In genomic region chr2:214853906-214854305, GRCh38 we compare ENCODE assay signal across 1 cellular context.
A peak's percentile ranks its signal among the peaks of the same experiment; 100 is the strongest.
TF ChIP-seq lines count a peak whose summit lies in the region.

No MANE protein-coding gene starts in this region.

TF ChIP-seq in HepG2, 621 proteins besides CTCF, POLR2A, EP300 and RAD21 (continued from another document and continues in another):
- TF ChIP-seq, protein P1, sequence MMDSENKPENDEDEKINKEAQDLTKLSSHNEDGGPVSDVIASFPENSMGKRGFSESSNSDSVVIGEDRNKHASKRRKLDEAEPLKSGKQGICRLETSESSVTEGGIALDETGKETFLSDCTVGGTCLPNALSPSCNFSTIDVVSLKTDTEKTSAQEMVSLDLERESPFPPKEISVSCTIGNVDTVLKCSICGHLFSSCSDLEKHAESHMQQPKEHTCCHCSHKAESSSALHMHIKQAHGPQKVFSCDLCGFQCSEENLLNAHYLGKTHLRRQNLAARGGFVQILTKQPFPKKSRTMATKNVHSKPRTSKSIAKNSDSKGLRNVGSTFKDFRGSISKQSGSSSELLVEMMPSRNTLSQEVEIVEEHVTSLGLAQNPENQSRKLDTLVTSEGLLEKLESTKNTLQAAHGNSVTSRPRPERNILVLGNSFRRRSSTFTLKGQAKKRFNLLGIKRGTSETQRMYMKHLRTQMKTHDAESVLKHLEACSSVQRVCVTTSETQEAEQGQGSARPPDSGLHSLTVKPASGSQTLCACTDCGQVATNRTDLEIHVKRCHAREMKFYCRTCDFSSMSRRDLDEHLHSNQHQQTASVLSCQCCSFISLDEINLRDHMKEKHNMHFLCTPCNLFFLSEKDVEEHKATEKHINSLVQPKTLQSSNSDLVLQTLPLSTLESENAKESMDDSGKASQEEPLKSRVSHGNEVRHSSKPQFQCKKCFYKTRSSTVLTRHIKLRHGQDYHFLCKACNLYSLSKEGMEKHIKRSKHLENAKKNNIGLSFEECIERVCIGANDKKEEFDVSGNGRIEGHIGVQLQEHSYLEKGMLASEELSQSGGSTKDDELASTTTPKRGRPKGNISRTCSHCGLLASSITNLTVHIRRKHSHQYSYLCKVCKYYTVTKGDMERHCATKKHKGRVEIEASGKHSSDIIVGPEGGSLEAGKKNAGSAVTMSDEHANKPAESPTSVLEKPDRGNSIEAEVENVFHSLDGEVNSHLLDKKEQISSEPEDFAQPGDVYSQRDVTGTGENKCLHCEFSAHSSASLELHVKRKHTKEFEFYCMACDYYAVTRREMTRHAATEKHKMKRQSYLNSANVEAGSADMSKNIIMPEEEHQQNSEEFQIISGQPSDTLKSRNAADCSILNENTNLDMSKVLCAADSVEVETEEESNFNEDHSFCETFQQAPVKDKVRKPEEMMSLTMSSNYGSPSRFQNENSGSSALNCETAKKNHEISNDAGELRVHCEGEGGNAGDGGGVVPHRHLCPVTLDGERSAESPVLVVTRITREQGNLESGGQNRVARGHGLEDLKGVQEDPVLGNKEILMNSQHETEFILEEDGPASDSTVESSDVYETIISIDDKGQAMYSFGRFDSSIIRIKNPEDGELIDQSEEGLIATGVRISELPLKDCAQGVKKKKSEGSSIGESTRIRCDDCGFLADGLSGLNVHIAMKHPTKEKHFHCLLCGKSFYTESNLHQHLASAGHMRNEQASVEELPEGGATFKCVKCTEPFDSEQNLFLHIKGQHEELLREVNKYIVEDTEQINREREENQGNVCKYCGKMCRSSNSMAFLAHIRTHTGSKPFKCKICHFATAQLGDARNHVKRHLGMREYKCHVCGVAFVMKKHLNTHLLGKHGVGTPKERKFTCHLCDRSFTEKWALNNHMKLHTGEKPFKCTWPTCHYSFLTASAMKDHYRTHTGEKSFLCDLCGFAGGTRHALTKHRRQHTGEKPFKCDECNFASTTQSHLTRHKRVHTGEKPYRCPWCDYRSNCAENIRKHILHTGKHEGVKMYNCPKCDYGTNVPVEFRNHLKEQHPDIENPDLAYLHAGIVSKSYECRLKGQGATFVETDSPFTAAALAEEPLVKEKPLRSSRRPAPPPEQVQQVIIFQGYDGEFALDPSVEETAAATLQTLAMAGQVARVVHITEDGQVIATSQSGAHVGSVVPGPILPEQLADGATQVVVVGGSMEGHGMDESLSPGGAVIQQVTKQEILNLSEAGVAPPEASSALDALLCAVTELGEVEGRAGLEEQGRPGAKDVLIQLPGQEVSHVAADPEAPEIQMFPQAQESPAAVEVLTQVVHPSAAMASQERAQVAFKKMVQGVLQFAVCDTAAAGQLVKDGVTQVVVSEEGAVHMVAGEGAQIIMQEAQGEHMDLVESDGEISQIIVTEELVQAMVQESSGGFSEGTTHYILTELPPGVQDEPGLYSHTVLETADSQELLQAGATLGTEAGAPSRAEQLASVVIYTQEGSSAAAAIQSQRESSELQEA (CRISPR knock-in tag; IDR thresholded peaks at IDR 0.05; ENCODE audit: not compliant biosample characterization), result no peak
- TF ChIP-seq ZNF282 (IDR thresholded peaks at IDR 0.05; ENCODE audit: partially characterized antibody), result no peak
- TF ChIP-seq GATA4 (IDR thresholded peaks at IDR 0.05; ENCODE audit: borderline replicate concordance, low read depth), result no peak
- TF ChIP-seq, protein P2, sequence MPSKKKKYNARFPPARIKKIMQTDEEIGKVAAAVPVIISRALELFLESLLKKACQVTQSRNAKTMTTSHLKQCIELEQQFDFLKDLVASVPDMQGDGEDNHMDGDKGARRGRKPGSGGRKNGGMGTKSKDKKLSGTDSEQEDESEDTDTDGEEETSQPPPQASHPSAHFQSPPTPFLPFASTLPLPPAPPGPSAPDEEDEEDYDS (CRISPR knock-in tag; IDR thresholded peaks at IDR 0.05), result peak; percentile 65
- no peak for TF ChIP-seq FIP1L1 (IDR thresholded peaks at IDR 0.05; ENCODE audit: borderline replicate concordance, insufficient read depth, low read depth, low read length)
- no peak for TF ChIP-seq ZNF768 (CRISPR knock-in tag; IDR thresholded peaks at IDR 0.05)
- TF ChIP-seq ZNF549 (CRISPR knock-in tag; IDR thresholded peaks at IDR 0.05), result no peak
- TF ChIP-seq ZNF557 (CRISPR knock-in tag; IDR thresholded peaks at IDR 0.05), result no peak
- TF ChIP-seq TGIF2 (CRISPR knock-in tag; IDR thresholded peaks at IDR 0.05), result no peak
- no peak for TF ChIP-seq MTF2 (CRISPR knock-in tag; IDR thresholded peaks at IDR 0.05; ENCODE audit: borderline replicate concordance)
- TF ChIP-seq GABPB1 (CRISPR knock-in tag; IDR thresholded peaks at IDR 0.05), result peak; percentile 65; the same call in 1 of the 2 replicates
- no peak for TF ChIP-seq ZNF879 (CRISPR knock-in tag; IDR thresholded peaks at IDR 0.05)
- no peak for TF ChIP-seq ZNF3 (CRISPR knock-in tag; IDR thresholded peaks at IDR 0.05)
- no peak for TF ChIP-seq SRY (CRISPR knock-in tag; IDR thresholded peaks at IDR 0.05)
- peak; percentile 76 for TF ChIP-seq ASH2L (IDR thresholded peaks at IDR 0.05; ENCODE audit: insufficient read length, low read depth, low read length)
- no peak for TF ChIP-seq ZNF782 (CRISPR knock-in tag; IDR thresholded peaks at IDR 0.05; ENCODE audit: borderline replicate concordance)
- peak; percentile 47; the same call in 1 of the 2 replicates for TF ChIP-seq ZNF12 (CRISPR knock-in tag; IDR thresholded peaks at IDR 0.05)
- TF ChIP-seq ZNF230 (CRISPR knock-in tag; IDR thresholded peaks at IDR 0.05), result 0 out of 2 replicates have a peak, but pooled peaks have one; percentile 32
- TF ChIP-seq CENPT (CRISPR knock-in tag; IDR thresholded peaks at IDR 0.05; ENCODE audit: low read depth), result no peak
- no peak for TF ChIP-seq KLF15 (CRISPR knock-in tag; IDR thresholded peaks at IDR 0.05; ENCODE audit: borderline replicate concordance)
- TF ChIP-seq SALL1 (CRISPR knock-in tag; IDR thresholded peaks at IDR 0.05), result peak; percentile 89
- no peak for TF ChIP-seq HOXA5 (CRISPR knock-in tag; IDR thresholded peaks at IDR 0.05)
- TF ChIP-seq ZNF234 (CRISPR knock-in tag; conservative IDR thresholded peaks at IDR 0.05), result no peak
- TF ChIP-seq CAMTA2 (CRISPR knock-in tag; IDR thresholded peaks at IDR 0.05; ENCODE audit: borderline replicate concordance), result no peak
- TF ChIP-seq ZNF556 (CRISPR knock-in tag; IDR thresholded peaks at IDR 0.05; ENCODE audit: borderline replicate concordance), result peak; percentile 55; the same call in 1 of the 2 replicates
- no peak for TF ChIP-seq ZNF530 (CRISPR knock-in tag; IDR thresholded peaks at IDR 0.05; ENCODE audit: low read depth)
- TF ChIP-seq, protein P3, sequence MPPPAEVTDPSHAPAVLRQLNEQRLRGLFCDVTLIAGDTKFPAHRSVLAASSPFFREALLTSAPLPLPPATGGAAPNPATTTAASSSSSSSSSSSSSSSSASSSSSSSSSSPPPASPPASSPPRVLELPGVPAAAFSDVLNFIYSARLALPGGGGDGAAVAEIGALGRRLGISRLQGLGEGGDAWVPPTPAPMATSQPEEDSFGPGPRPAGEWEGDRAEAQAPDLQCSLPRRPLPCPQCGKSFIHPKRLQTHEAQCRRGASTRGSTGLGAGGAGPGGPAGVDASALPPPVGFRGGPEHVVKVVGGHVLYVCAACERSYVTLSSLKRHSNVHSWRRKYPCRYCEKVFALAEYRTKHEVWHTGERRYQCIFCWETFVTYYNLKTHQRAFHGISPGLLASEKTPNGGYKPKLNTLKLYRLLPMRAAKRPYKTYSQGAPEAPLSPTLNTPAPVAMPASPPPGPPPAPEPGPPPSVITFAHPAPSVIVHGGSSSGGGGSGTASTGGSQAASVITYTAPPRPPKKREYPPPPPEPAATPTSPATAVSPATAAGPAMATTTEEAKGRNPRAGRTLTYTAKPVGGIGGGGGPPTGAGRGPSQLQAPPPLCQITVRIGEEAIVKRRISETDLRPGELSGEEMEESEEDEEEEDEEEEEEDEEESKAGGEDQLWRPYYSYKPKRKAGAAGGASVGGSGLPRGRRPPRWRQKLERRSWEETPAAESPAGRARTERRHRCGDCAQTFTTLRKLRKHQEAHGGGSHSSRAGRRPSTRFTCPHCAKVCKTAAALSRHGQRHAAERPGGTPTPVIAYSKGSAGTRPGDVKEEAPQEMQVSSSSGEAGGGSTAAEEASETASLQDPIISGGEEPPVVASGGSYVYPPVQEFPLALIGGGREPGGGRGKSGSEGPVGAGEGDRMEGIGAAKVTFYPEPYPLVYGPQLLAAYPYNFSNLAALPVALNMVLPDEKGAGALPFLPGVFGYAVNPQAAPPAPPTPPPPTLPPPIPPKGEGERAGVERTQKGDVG (CRISPR knock-in tag; IDR thresholded peaks at IDR 0.05; ENCODE audit: borderline replicate concordance), result no peak
- TF ChIP-seq ZNF253 (CRISPR knock-in tag; IDR thresholded peaks at IDR 0.05; ENCODE audit: borderline replicate concordance), result no peak
- no peak for TF ChIP-seq BORCS8-MEF2B (CRISPR knock-in tag; IDR thresholded peaks at IDR 0.05)
- TF ChIP-seq NRL (CRISPR knock-in tag; IDR thresholded peaks at IDR 0.05; ENCODE audit: borderline replicate concordance), result no peak
- TF ChIP-seq, protein P4, sequence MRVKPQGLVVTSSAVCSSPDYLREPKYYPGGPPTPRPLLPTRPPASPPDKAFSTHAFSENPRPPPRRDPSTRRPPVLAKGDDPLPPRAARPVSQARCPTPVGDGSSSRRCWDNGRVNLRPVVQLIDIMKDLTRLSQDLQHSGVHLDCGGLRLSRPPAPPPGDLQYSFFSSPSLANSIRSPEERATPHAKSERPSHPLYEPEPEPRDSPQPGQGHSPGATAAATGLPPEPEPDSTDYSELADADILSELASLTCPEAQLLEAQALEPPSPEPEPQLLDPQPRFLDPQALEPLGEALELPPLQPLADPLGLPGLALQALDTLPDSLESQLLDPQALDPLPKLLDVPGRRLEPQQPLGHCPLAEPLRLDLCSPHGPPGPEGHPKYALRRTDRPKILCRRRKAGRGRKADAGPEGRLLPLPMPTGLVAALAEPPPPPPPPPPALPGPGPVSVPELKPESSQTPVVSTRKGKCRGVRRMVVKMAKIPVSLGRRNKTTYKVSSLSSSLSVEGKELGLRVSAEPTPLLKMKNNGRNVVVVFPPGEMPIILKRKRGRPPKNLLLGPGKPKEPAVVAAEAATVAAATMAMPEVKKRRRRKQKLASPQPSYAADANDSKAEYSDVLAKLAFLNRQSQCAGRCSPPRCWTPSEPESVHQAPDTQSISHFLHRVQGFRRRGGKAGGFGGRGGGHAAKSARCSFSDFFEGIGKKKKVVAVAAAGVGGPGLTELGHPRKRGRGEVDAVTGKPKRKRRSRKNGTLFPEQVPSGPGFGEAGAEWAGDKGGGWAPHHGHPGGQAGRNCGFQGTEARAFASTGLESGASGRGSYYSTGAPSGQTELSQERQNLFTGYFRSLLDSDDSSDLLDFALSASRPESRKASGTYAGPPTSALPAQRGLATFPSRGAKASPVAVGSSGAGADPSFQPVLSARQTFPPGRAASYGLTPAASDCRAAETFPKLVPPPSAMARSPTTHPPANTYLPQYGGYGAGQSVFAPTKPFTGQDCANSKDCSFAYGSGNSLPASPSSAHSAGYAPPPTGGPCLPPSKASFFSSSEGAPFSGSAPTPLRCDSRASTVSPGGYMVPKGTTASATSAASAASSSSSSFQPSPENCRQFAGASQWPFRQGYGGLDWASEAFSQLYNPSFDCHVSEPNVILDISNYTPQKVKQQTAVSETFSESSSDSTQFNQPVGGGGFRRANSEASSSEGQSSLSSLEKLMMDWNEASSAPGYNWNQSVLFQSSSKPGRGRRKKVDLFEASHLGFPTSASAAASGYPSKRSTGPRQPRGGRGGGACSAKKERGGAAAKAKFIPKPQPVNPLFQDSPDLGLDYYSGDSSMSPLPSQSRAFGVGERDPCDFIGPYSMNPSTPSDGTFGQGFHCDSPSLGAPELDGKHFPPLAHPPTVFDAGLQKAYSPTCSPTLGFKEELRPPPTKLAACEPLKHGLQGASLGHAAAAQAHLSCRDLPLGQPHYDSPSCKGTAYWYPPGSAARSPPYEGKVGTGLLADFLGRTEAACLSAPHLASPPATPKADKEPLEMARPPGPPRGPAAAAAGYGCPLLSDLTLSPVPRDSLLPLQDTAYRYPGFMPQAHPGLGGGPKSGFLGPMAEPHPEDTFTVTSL (CRISPR knock-in tag; IDR thresholded peaks at IDR 0.05; ENCODE audit: borderline replicate concordance), result peak; percentile 97
- no peak for TF ChIP-seq MBD4 (IDR thresholded peaks at IDR 0.05; ENCODE audit: borderline replicate concordance, low read length)
- no peak for TF ChIP-seq TEAD2 (CRISPR knock-in tag; IDR thresholded peaks at IDR 0.05)
- TF ChIP-seq ZXDC (CRISPR knock-in tag; IDR thresholded peaks at IDR 0.05), result no peak
- no peak for TF ChIP-seq PHB2 (IDR thresholded peaks at IDR 0.05; ENCODE audit: partially characterized antibody)
- TF ChIP-seq EED (CRISPR knock-in tag; IDR thresholded peaks at IDR 0.05), result no peak
- TF ChIP-seq RBFOX2 (IDR thresholded peaks at IDR 0.05; ENCODE audit: low read depth, low read length), result no peak
- peak; percentile 82 for TF ChIP-seq ELF4 (CRISPR knock-in tag; IDR thresholded peaks at IDR 0.05; ENCODE audit: borderline replicate concordance)
- TF ChIP-seq ISX (CRISPR knock-in tag; conservative IDR thresholded peaks at IDR 0.05), result no peak
- TF ChIP-seq ZNF30 (CRISPR knock-in tag; IDR thresholded peaks at IDR 0.05), result no peak
- TF ChIP-seq DNMT3B (CRISPR knock-in tag; conservative IDR thresholded peaks at IDR 0.05), result no peak
- no peak for TF ChIP-seq ZNF746 (CRISPR knock-in tag; IDR thresholded peaks at IDR 0.05)
- TF ChIP-seq NCOA5 (CRISPR knock-in tag; IDR thresholded peaks at IDR 0.05), result no peak
- TF ChIP-seq FOXO4 (CRISPR knock-in tag; conservative IDR thresholded peaks at IDR 0.05), result no peak
- no peak for TF ChIP-seq ZNF775 (CRISPR knock-in tag; IDR thresholded peaks at IDR 0.05; ENCODE audit: borderline replicate concordance)
- no peak for TF ChIP-seq ZNF724P (CRISPR knock-in tag; IDR thresholded peaks at IDR 0.05; ENCODE audit: borderline replicate concordance)
